ENCODE assay signal across 19 cellular contexts in the genomic region with DNA sequence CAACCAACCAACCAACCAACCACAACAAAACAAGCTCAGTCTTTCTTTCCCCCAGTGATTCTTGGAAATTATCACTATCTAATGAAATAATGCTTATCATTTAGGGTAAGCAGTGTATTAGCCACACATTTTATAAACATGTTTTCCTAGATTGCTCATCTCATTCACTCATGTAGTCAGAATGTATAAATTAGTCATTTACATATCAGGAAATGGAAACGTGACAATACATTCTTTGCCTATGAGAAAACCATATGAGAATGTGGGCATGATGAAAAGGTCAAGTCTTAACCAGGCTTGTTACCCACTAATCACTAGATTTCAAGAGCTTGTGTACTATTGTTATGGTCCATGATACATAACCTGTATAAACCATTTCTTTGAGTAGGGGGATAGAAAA.
DNase-seq lines count a peak whose midpoint lies in the region; ATAC-seq, FAIRE-seq and TF ChIP-seq lines count a peak whose summit lies in the region.
"Had no signal": no experiment of that assay in that cellular context is flagged by ENCODE, and none has a peak within 500 bp of the region (broad histone marks: within the 10 kb centered on the region; RNA-seq: fewer than 3 reads in every experiment).

No MANE protein-coding gene starts in this region.

- H3K4me2 ChIP-seq in astrocyte (ENCODE audit: low read length): peak overlapping the region; percentile 37

- no peaks in the 10 kb centered on the region for H4K20me1 ChIP-seq in astrocyte (ENCODE audit: insufficient read depth, low read length)

- H3K27ac ChIP-seq in breast epithelium (no peak overlapping the region), astrocyte (ENCODE audit: low read depth, low read length) (no peak overlapping the region), gastrocnemius medialis (no peak overlapping the region)
- H3K27ac ChIP-seq: transverse colon had no signal

- no peaks in the 10 kb centered on the region for H3K4me1 ChIP-seq in breast epithelium
- H3K4me1 ChIP-seq in astrocyte (ENCODE audit: insufficient read depth, low read length): peaks cover 6% of the 10 kb centered on the region
- no peaks in the 10 kb centered on the region for H3K4me1 ChIP-seq in gastrocnemius medialis
- H3K4me1 ChIP-seq: transverse colon had no signal

- no peak for TF ChIP-seq POLR2A in breast epithelium (IDR thresholded peaks at IDR 0.05)
- TF ChIP-seq POLR2A in gastrocnemius medialis (IDR thresholded peaks at IDR 0.05): no peak

- H3K36me3 Mint-ChIP-seq in MCF 10A (ENCODE audit: insufficient read depth, unreplicated experiment) (no peaks in the 10 kb centered on the region), astrocyte (ENCODE audit: low read depth, unreplicated experiment) (no peaks in the 10 kb centered on the region)
- H3K36me3 Mint-ChIP-seq in effector memory CD8-positive, alpha-beta T cell (ENCODE audit: insufficient read depth): no peaks in the 10 kb centered on the region
- H3K36me3 Mint-ChIP-seq: CD4-positive, alpha-beta memory T cell; WTC11 had no signal

- CTCF ChIA-PET in MCF 10A (lab: Yijun Ruan, JAX): interaction anchor here (0.5 to 0.7 kb wide), 2 partner anchors 1054 to 1826 kb away, joined by 3 read pairs; no protein-coding TSS in a partner anchor

- H3K27me3 Mint-ChIP-seq in MCF 10A (ENCODE audit: insufficient read depth, unreplicated experiment) (no peaks in the 10 kb centered on the region), astrocyte (ENCODE audit: low read depth, unreplicated experiment) (no peaks in the 10 kb centered on the region)
- no peaks in the 10 kb centered on the region for H3K27me3 Mint-ChIP-seq in effector memory CD8-positive, alpha-beta T cell
- H3K27me3 Mint-ChIP-seq: CD4-positive, alpha-beta memory T cell; naive thymus-derived CD8-positive, alpha-beta T cell had no signal

- no peak overlapping the region for H3K9ac ChIP-seq in astrocyte (ENCODE audit: low read length)

- in situ Hi-C loops in gastrocnemius medialis (cut with MboI; ENCODE audit: low sequenced_read_pairs in 4 of 4): no loop called here

- POLR2A ChIA-PET in MCF 10A (lab: Yijun Ruan, JAX): interaction anchor here (1.3 kb wide), 1 partner anchor 9 kb away, joined by 4 read pairs; no protein-coding TSS in a partner anchor

- no peak overlapping the region for H3K4me3 ChIP-seq in breast epithelium
- no peak overlapping the region for H3K4me3 ChIP-seq in astrocyte (ENCODE audit: insufficient read depth, low read depth, low read length)
- H3K4me3 ChIP-seq in gastrocnemius medialis: no peak overlapping the region
- H3K4me3 ChIP-seq: transverse colon had no signal

- BruUV-seq in MCF 10A (replicated peaks; lab: Mats Ljungman, UMichigan): no TSS peak

- no peaks in the 10 kb centered on the region for H3K27me3 ChIP-seq in breast epithelium
- H3K27me3 ChIP-seq in astrocyte (ENCODE audit: insufficient read depth, low read length): no peaks in the 10 kb centered on the region
- no peaks in the 10 kb centered on the region for H3K27me3 ChIP-seq in gastrocnemius medialis
- H3K27me3 ChIP-seq: transverse colon had no signal

- H3K36me3 ChIP-seq in breast epithelium (no peaks in the 10 kb centered on the region), astrocyte (ENCODE audit: insufficient read depth, low read length) (no peaks in the 10 kb centered on the region), gastrocnemius medialis (no peaks in the 10 kb centered on the region)
- H3K36me3 ChIP-seq: transverse colon had no signal

- TF ChIP-seq CTCF in MCF 10A (IDR thresholded peaks at IDR 0.05; ENCODE audit: unreplicated experiment) (no peak), breast epithelium (IDR thresholded peaks at IDR 0.05) (no peak), astrocyte (IDR thresholded peaks at IDR 0.05; ENCODE audit: insufficient read depth, low read depth, low read length) (no peak), gastrocnemius medialis (IDR thresholded peaks at IDR 0.05 in 4 of 5, conservative IDR thresholded peaks at IDR 0.05 in 1 of 5) (no peak)

- H3K9me3 Mint-ChIP-seq in MCF 10A (ENCODE audit: unreplicated experiment): no peaks in the 10 kb centered on the region
- H3K9me3 Mint-ChIP-seq in astrocyte (ENCODE audit: unreplicated experiment): no peaks in the 10 kb centered on the region
- peaks cover 0 to 11% of the 10 kb centered on the region in 2 donors for H3K9me3 Mint-ChIP-seq in effector memory CD8-positive, alpha-beta T cell
- H3K9me3 Mint-ChIP-seq: WTC11 had no signal

- no peak overlapping the region for H2AFZ ChIP-seq in astrocyte (ENCODE audit: low read depth, low read length)

- H3K79me2 ChIP-seq in astrocyte (ENCODE audit: insufficient read depth, low read length): no peaks in the 10 kb centered on the region

- FAIRE-seq in astrocyte (lab: Jason Lieb, UNC): peak; percentile 41

- no peaks in the 10 kb centered on the region for H3K9me3 ChIP-seq in breast epithelium
- no peaks in the 10 kb centered on the region for H3K9me3 ChIP-seq in astrocyte (ENCODE audit: insufficient read depth, low read depth, low read length)
- H3K9me3 ChIP-seq in gastrocnemius medialis: no peaks in the 10 kb centered on the region
- H3K9me3 ChIP-seq: transverse colon had no signal

- intact Hi-C loops in MCF 10A (cut with micrococcal nuclease) (no loop called here), breast epithelium (cut with DNase I; ENCODE audit: low total_unique reads) (no loop called here), gastrocnemius medialis (cut with DNase I; ENCODE audit: low total_unique reads) (no loop called here)

- H3K27ac Mint-ChIP-seq in MCF 10A (ENCODE audit: low read depth, unreplicated experiment): no peak overlapping the region
- no peak overlapping the region for H3K27ac Mint-ChIP-seq in astrocyte (ENCODE audit: unreplicated experiment)
- no peak overlapping the region for H3K27ac Mint-ChIP-seq in effector memory CD8-positive, alpha-beta T cell
- H3K27ac Mint-ChIP-seq: CD4-positive, alpha-beta memory T cell; naive thymus-derived CD8-positive, alpha-beta T cell; T-helper 1 cell treated with Interleukin-12 subunit alpha and Interleukin-12 subunit beta and Interleukin-4 antibody, amounts not matched to agents 30 μg/mL and 1 μg/mL, for 36 hours; WTC11 had no signal

- H3K4me1 Mint-ChIP-seq in MCF 10A (ENCODE audit: insufficient read depth, unreplicated experiment) (peaks cover 10% of the 10 kb centered on the region), astrocyte (ENCODE audit: low read depth, unreplicated experiment) (peaks cover 6% of the 10 kb centered on the region)
- no peaks in the 10 kb centered on the region for H3K4me1 Mint-ChIP-seq in effector memory CD8-positive, alpha-beta T cell (ENCODE audit: low read depth in 2 of 2)
- H3K4me1 Mint-ChIP-seq: CD4-positive, alpha-beta memory T cell; naive thymus-derived CD8-positive, alpha-beta T cell had no signal

- DNase-seq in MCF 10A (ENCODE audit: unreplicated experiment): peak; percentile 38
- no peak for DNase-seq in breast epithelium (ENCODE audit: low spot score in 2 of 2)
- peak; percentile 72 for DNase-seq in astrocyte (ENCODE audit: low read depth)
- DNase-seq in fibroblast of the conjunctiva (ENCODE audit: low read depth): peak; percentile 3
- no peak for DNase-seq in gastrocnemius medialis
- DNase-seq in effector memory CD8-positive, alpha-beta T cell: no peak
- DNase-seq: 8988T; aorta; CD4-positive, alpha-beta memory T cell; DMS79 treated with DMSO at 0.1 percent for 48 hours; foreskin melanocyte; naive thymus-derived CD8-positive, alpha-beta T cell; NCI-H1417 treated with DMSO at 0.1 percent for 48 hours; stimulated activated naive CD4-positive, alpha-beta T cell; transverse colon had no signal

- H3K4me3 Mint-ChIP-seq in MCF 10A (ENCODE audit: unreplicated experiment): no peak overlapping the region
- H3K4me3 Mint-ChIP-seq in astrocyte (ENCODE audit: unreplicated experiment): no peak overlapping the region
- H3K4me3 Mint-ChIP-seq in effector memory CD8-positive, alpha-beta T cell: no peak overlapping the region
- H3K4me3 Mint-ChIP-seq: CD4-positive, alpha-beta memory T cell; naive thymus-derived CD8-positive, alpha-beta T cell; T-helper 1 cell treated with Interleukin-12 subunit alpha and Interleukin-12 subunit beta and Interleukin-4 antibody, amounts not matched to agents 30 μg/mL and 1 μg/mL, for 36 hours; WTC11 had no signal

- no peak for ATAC-seq in gastrocnemius medialis
- ATAC-seq in GM18519 (IDR thresholded peaks at IDR 0.05; ENCODE audit: low FRiP score, unreplicated experiment): no peak
- no peak for ATAC-seq in effector memory CD8-positive, alpha-beta T cell (replicated peaks)
- ATAC-seq in HG02884 (IDR thresholded peaks at IDR 0.05; ENCODE audit: unreplicated experiment): no peak
- ATAC-seq: naive thymus-derived CD8-positive, alpha-beta T cell; WTC11 had no signal

Comparison
In these comparisons a context has a peak if more than half of its experiments do, and no peak if none do; other contexts are left out.
1. DNase-seq: peak in MCF 10A (single experiment), astrocyte (single experiment) and fibroblast of the conjunctiva (single experiment); none in breast epithelium (0 of 2), gastrocnemius medialis (0 of 2) and effector memory CD8-positive, alpha-beta T cell (0 of 3).